25 cellular contexts compared by ENCODE assay signal in the genomic region with DNA sequence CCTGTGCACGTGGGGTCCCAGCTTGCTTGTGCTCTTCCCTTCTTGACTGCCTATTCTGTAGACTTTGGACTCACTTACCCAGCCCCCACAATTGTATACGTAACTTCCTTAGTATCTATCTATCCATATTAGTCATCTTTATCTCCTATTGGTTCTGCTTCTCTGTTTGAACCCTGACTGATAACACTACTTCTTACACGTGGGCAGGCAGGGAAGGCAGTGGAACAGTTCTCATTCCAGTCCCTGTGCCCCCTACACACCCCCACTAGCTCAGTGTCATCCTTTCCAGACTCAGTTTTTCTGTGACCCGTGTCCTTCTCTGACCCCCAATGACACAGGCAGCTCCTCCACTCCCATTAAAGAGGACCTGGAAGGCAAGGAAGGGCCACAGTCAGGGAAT.
DNase-seq lines count a peak whose midpoint lies in the region; TF ChIP-seq lines count a peak whose summit lies in the region.
"Had no signal": no experiment of that assay in that cellular context is flagged by ENCODE, and none has a peak within 500 bp of the region (broad histone marks: within the 10 kb centered on the region; RNA-seq: fewer than 3 reads in every experiment).

No MANE protein-coding gene starts in this region.

- H3K27me3 ChIP-seq in breast epithelium = no peaks in the 10 kb centered on the region
- no peaks in the 10 kb centered on the region for H3K27me3 ChIP-seq in esophagus squamous epithelium
- H3K27me3 ChIP-seq: neutrophil, sigmoid colon, thyroid gland had no signal

- intact Hi-C loops in breast epithelium (cut with DNase I; ENCODE audit: low total_unique reads) (loop anchor here (5.0 kb wide), 1 partner anchor 952 kb away; no protein-coding TSS in a partner anchor), esophagus squamous epithelium (cut with DNase I) (no loop called here)

- TF ChIP-seq POLR2A in breast epithelium (IDR thresholded peaks at IDR 0.05) = no peak
- no peak for TF ChIP-seq POLR2A in esophagus squamous epithelium (IDR thresholded peaks at IDR 0.05)

- H3K4me1 ChIP-seq in breast epithelium (no peaks in the 10 kb centered on the region), esophagus squamous epithelium (no peaks in the 10 kb centered on the region)
- H3K4me1 ChIP-seq: sigmoid colon, thyroid gland had no signal

- 60 to 64% methylated on average over 4 of the region's 4 CpGs for WGBS in esophagus squamous epithelium, 2 donors

- H3K9me3 ChIP-seq in breast epithelium = peaks cover 6 to 19% of the 10 kb centered on the region in 2 donors
- peaks cover 0 to 15% (median 7%) of the 10 kb centered on the region in 3 donors for H3K9me3 ChIP-seq in esophagus squamous epithelium
- H3K9me3 ChIP-seq: thyroid gland had no signal

- H3K4me3 ChIP-seq in breast epithelium (no peak overlapping the region), esophagus squamous epithelium (no peak overlapping the region)
- H3K4me3 ChIP-seq: coronary artery, PC-9, sigmoid colon, thyroid gland had no signal

- DNase-seq in stimulated activated CD4-positive, alpha-beta T cell treated with anti-CD3 and anti-CD28 coated beads, Interleukin-15, amount 100 ng/mL, for 48 hours (ENCODE audit: low read depth in 2 of 2) = peak; percentile 0 to 1
- no peak for DNase-seq in stimulated activated CD4-positive, alpha-beta T cell treated with anti-CD3 and anti-CD28 coated beads, Interleukin-4, amount 100 ng/mL, for 4 hours
- DNase-seq in OCI-M1 (lab: John Stamatoyannopoulos, UW) (peak; percentile 60), amniotic epithelial cell (ENCODE audit: low read depth) (peak; percentile 36), SKM-1 treated with dmso at 0.1 percent for 144 hours (lab: John Stamatoyannopoulos, UW; ENCODE audit: unreplicated experiment) (no peak), breast epithelium (ENCODE audit: low spot score in 2 of 2) (no peak), esophagus squamous epithelium (lab: John Stamatoyannopoulos, UW) (no peak)
- DNase-seq: activated CD4-positive, CD25-positive, alpha-beta regulatory T cell treated with anti-CD3 and anti-CD28 coated beads, Interleukin-2, amount 50 U/mL, for 72 hours; activated naive CD4-positive, alpha-beta T cell; amygdala; CD4-positive, CD25-positive, alpha-beta regulatory T cell; effector memory CD8-positive, alpha-beta T cell; left colon; mesendoderm; NCI-H1417; NCI-H2081 treated with DMSO at 0.1 percent for 48 hours; NCI-H82; PC-9; SHP77; sigmoid colon; stimulated activated naive CD4-positive, alpha-beta T cell; SW 1271; thyroid gland had no signal

- TF ChIP-seq CTCF in breast epithelium (IDR thresholded peaks at IDR 0.05) (no peak), esophagus squamous epithelium (IDR thresholded peaks at IDR 0.05) (no peak)

- H3K36me3 ChIP-seq in breast epithelium (no peaks in the 10 kb centered on the region), esophagus squamous epithelium (no peaks in the 10 kb centered on the region)
- H3K36me3 ChIP-seq: neutrophil, sigmoid colon, thyroid gland had no signal

- H3K27ac ChIP-seq in breast epithelium (no peak overlapping the region), esophagus squamous epithelium (no peak overlapping the region)
- H3K27ac ChIP-seq: coronary artery, neutrophil, PC-9, thyroid gland had no signal

Comparison
In these comparisons a context has a peak if more than half of its experiments do, and no peak if none do; other contexts are left out.
1. DNase-seq: peak in stimulated activated CD4-positive, alpha-beta T cell treated with anti-CD3 and anti-CD28 coated beads, Interleukin-15, amount 100 ng/mL, for 48 hours (2 of 2), OCI-M1 (single experiment) and amniotic epithelial cell (single experiment); none in stimulated activated CD4-positive, alpha-beta T cell treated with anti-CD3 and anti-CD28 coated beads, Interleukin-4, amount 100 ng/mL, for 4 hours (0 of 2), SKM-1 treated with dmso at 0.1 percent for 144 hours (single experiment), breast epithelium (0 of 2) and esophagus squamous epithelium (single experiment).